20 cellular contexts compared by ENCODE assay signal in the genomic region with DNA sequence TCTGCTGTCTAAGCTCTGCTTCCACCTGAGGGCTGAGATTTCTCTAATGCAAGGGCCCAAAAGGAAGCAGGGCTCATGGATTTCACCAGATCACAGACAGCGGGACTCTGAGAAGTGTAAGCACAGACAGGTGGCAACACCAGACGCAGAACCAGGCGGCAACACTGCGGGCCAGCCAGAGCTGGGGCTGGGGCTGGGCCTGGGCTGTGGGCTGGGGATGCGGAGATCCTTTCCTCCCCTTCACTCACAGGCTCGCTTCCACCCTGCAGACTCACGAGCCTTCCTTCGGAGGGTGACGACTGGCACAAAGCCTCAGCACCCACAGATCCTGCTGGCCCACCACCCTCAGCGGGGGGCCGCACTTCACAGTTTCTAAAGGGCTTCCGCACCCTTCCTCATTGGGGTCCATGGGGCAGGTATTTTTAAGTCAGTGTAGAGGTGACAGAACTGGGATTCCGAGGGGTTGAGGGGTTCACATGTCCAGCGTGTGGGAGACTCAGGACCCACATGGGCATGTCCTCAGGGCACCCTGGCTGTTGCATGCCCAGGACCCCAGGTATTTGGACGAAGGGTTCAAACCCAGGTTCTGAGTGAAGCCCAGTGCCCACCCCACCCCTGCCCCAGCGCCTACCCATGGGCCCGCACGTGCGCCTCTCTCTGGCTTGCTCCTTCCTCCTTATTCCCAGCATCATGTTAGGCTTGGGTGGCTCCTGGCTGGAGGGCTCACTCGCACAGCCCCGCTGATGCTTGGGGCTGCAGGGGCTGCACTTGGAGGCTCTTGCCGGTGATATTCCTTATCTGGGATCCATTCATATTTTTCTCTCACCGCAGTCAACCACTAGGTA.
DNase-seq lines count a peak whose midpoint lies in the region; ATAC-seq and TF ChIP-seq lines count a peak whose summit lies in the region.
"Had no signal": no experiment of that assay in that cellular context is flagged by ENCODE, and none has a peak within 500 bp of the region (broad histone marks: within the 10 kb centered on the region; RNA-seq: fewer than 3 reads in every experiment).

No MANE protein-coding gene starts in this region.

- H3K4me1 ChIP-seq in endodermal cell (ENCODE audit: control insufficient read depth, insufficient read depth, low read length) (peaks cover 20% of the 10 kb centered on the region), neuronal stem cell (ENCODE audit: control insufficient read depth in 2 of 2, insufficient read depth in 1 of 2, low read depth in 1 of 2, low read length in 2 of 2) (peaks cover 0 to 33% of the 10 kb centered on the region in 2 donors)
- H3K4me1 ChIP-seq: BLaER1 had no signal

- H3K4me1 Mint-ChIP-seq in endodermal cell, result peaks cover 49% of the 10 kb centered on the region

- no peak overlapping the region for H3K4ac ChIP-seq in neuronal stem cell (ENCODE audit: low read length)

- no peaks in the 10 kb centered on the region for H3K9me3 Mint-ChIP-seq in endodermal cell

- H4K91ac ChIP-seq in neuronal stem cell (ENCODE audit: low read depth, low read length, poor library complexity), result no peak overlapping the region

- H3K23ac ChIP-seq in neuronal stem cell (ENCODE audit: low read depth, low read length, poor library complexity), result peak overlapping the region; percentile 66

- H3K4me2 ChIP-seq in neuronal stem cell (ENCODE audit: insufficient read depth, low read length, poor library complexity, severe bottlenecking), result no peak overlapping the region
- H3K4me2 ChIP-seq: BLaER1 had no signal

- ATAC-seq in HG02884 (IDR thresholded peaks at IDR 0.05; ENCODE audit: unreplicated experiment), result no peak
- ATAC-seq in HG03139 (IDR thresholded peaks at IDR 0.05; ENCODE audit: unreplicated experiment), result no peak
- ATAC-seq: GM12878 had no signal

- no peak overlapping the region for H2AFZ ChIP-seq in neuronal stem cell (ENCODE audit: low read length)

- peak overlapping the region; percentile 91 for H3K27ac Mint-ChIP-seq in endodermal cell

- H3K27ac ChIP-seq in endodermal cell (ENCODE audit: low read depth, low read length) (peak overlapping the region; percentile 3), neuronal stem cell (replicated peaks; ENCODE audit: low read length) (peak overlapping the region; percentile 77)
- H3K27ac ChIP-seq: BLaER1, HL-60 had no signal

- WGBS in endodermal cell (ENCODE audit: insufficient coverage in 1 of 2, insufficient read length in 1 of 2), 2 experiments, result 82 to 90% methylated on average over 14 to 23 of the region's 23 CpGs
- WGBS in neuronal stem cell (ENCODE audit: extremely low coverage in 2 of 2, insufficient read length in 2 of 2, insufficient replicate concordance in 1 of 2), 2 donors, result no CpG with 5 or more reads among the region's 23 CpGs

- no peaks in the 10 kb centered on the region for H3K79me1 ChIP-seq in neuronal stem cell (ENCODE audit: low read depth, low read length)

- H3K27me3 ChIP-seq in H7 (ENCODE audit: control insufficient read depth, insufficient read depth, low read length), result no peaks in the 10 kb centered on the region
- H3K27me3 ChIP-seq in endodermal cell (ENCODE audit: control insufficient read depth, insufficient read depth, low read length, poor library complexity, severe bottlenecking), result no peaks in the 10 kb centered on the region
- peaks cover 0 to 10% (median 2%) of the 10 kb centered on the region in 3 experiments for H3K27me3 ChIP-seq in neuronal stem cell (ENCODE audit: control insufficient read depth in 3 of 3, insufficient read depth in 3 of 3, low read depth in 1 of 3, low read length in 3 of 3)
- H3K27me3 ChIP-seq: BLaER1 had no signal

- peaks cover 2% of the 10 kb centered on the region for H3K27me3 Mint-ChIP-seq in endodermal cell (ENCODE audit: insufficient read depth)

- H3K9me3 ChIP-seq in endodermal cell (ENCODE audit: control insufficient read depth, low read length) (no peaks in the 10 kb centered on the region), neuronal stem cell (replicated peaks in 1 of 2; ENCODE audit: control insufficient read depth in 2 of 2, insufficient read depth in 1 of 2, low read depth in 1 of 2, low read length in 2 of 2) (no peaks in the 10 kb centered on the region)
- H3K9me3 ChIP-seq: BLaER1 had no signal

- H2AK5ac ChIP-seq in neuronal stem cell (ENCODE audit: low read depth, low read length), result peak overlapping the region; percentile 98

- H2BK12ac ChIP-seq in neuronal stem cell (ENCODE audit: low read length), result peak overlapping the region; percentile 80

- H3K4me3 Mint-ChIP-seq in endodermal cell, result peak overlapping the region; percentile 3
- H3K4me3 Mint-ChIP-seq: CD4-positive, alpha-beta memory T cell had no signal

- no peak for TF ChIP-seq CTCF in endodermal cell (conservative IDR thresholded peaks at IDR 0.05)

- peak; percentile 57 for DNase-seq in H7
- DNase-seq in NCI-H1694 treated with DMSO at 0.1 percent for 48 hours (lab: John Stamatoyannopoulos, UW), result peak; percentile 11
- DNase-seq in endodermal cell, result peak; percentile 59
- no peak for DNase-seq in neuronal stem cell (ENCODE audit: low spot score)
- no peak for DNase-seq in stimulated activated CD8-positive, alpha-beta memory T cell treated with anti-CD3 and anti-CD28 coated beads, Interleukin-4, amount 100 ng/mL, for 48 hours
- DNase-seq: CD4-positive, alpha-beta memory T cell; GF-D8; GOT3; IMR-90; NCI-H1436 treated with DMSO at 0.1 percent for 48 hours; NCI-H2081; NCI-H446 treated with DMSO at 0.1 percent for 48 hours; NCI-H69; NK-92 treated with Interleukin-12 subunit alpha and Interleukin-12 subunit beta, amount 100 ng/mL, for 24 hours; SHP77 treated with DMSO at 0.1 percent for 48 hours had no signal

- H3K36me3 ChIP-seq in H7 (replicated peaks; ENCODE audit: control insufficient read depth, insufficient read depth, low read length) (no peaks in the 10 kb centered on the region), endodermal cell (ENCODE audit: control insufficient read depth, insufficient read depth, low read length) (no peaks in the 10 kb centered on the region), neuronal stem cell (replicated peaks in 1 of 2; ENCODE audit: control insufficient read depth in 2 of 2, insufficient read depth in 2 of 2, low read length in 2 of 2) (no peaks in the 10 kb centered on the region)
- H3K36me3 ChIP-seq: BLaER1 had no signal

- peak overlapping the region; percentile 81 for H3K18ac ChIP-seq in neuronal stem cell (ENCODE audit: low read length)

- H2BK15ac ChIP-seq in neuronal stem cell (ENCODE audit: low read length), result peak overlapping the region; percentile 63

- H3K9ac ChIP-seq in endodermal cell (ENCODE audit: extremely low read depth, low read length, poor library complexity, severe bottlenecking), result peak overlapping the region; percentile 19
- H3K9ac ChIP-seq in neuronal stem cell (ENCODE audit: low read depth, low read length, poor library complexity), result peak overlapping the region; percentile 0
- H3K9ac ChIP-seq: BLaER1 had no signal

- peak overlapping the region; percentile 43 for H2BK5ac ChIP-seq in neuronal stem cell (ENCODE audit: low read length)

- no peak overlapping the region for H3K4me3 ChIP-seq in H7 (ENCODE audit: insufficient read depth, low read depth, low read length)
- H3K4me3 ChIP-seq in endodermal cell (ENCODE audit: low read length), result no peak overlapping the region
- H3K4me3 ChIP-seq in neuronal stem cell (ENCODE audit: low read length in 2 of 2), result no peak overlapping the region
- H3K4me3 ChIP-seq: BLaER1, GM12878 had no signal

- no peak overlapping the region for H4K8ac ChIP-seq in neuronal stem cell (ENCODE audit: low read depth, low read length)

- H3K14ac ChIP-seq in neuronal stem cell (ENCODE audit: low read length), result peak overlapping the region; percentile 21

- no peaks in the 10 kb centered on the region for H3K36me3 Mint-ChIP-seq in endodermal cell (ENCODE audit: low read depth)
- H3K36me3 Mint-ChIP-seq: CD4-positive, alpha-beta memory T cell had no signal

- H2BK120ac ChIP-seq in neuronal stem cell (ENCODE audit: low read depth, low read length), result peak overlapping the region; percentile 73

Comparison
In these comparisons a context has a peak if more than half of its experiments do, and no peak if none do; other contexts are left out.
1. DNase-seq: peak in H7 (single experiment), NCI-H1694 treated with DMSO at 0.1 percent for 48 hours (single experiment) and endodermal cell (single experiment); none in neuronal stem cell (single experiment) and stimulated activated CD8-positive, alpha-beta memory T cell treated with anti-CD3 and anti-CD28 coated beads, Interleukin-4, amount 100 ng/mL, for 48 hours (single experiment).